ENCODE assay signal across 23 cellular contexts in genomic region chr5:165108809-165109208, GRCh38.
"Had no signal": no experiment of that assay in that cellular context is flagged by ENCODE, and none has a peak within 500 bp of the region (broad histone marks: within the 10 kb centered on the region; RNA-seq: fewer than 3 reads in every experiment).

No MANE protein-coding gene starts in this region.

- H3K9ac ChIP-seq: SK-N-SH had no signal

- H3K9me3 ChIP-seq: SK-N-SH had no signal

- ATAC-seq: HepG2, Panc1, PC-3, T-cell had no signal

- H3K4me2 ChIP-seq: SK-N-SH had no signal

- H3K27ac ChIP-seq: RWPE1 had no signal

- DNase-seq: IMR-90, Kasumi-1, KG1, MV-4-11, NCI-H1048, NCI-H1105, NCI-H1436 treated with DMSO at 0.1 percent for 48 hours, NCI-H1694, NCI-H187 treated with DMSO at 0.1 percent for 48 hours, NCI-H2029 treated with DMSO at 0.1 percent for 48 hours, NCI-H2107, NCI-H2227 treated with DMSO at 0.1 percent for 48 hours, NCI-H524, NCI-H526 treated with DMSO at 0.1 percent for 48 hours, NCI-H748 treated with DMSO at 0.1 percent for 48 hours, PC-3, SHP77, SK-N-SH, SW 1271, T-cell had no signal
